In genomic region chr19:46759817-46760333, GRCh38 we compare ENCODE assay signal across 11 cellular contexts. TPM values are rescaled to one million over a fixed set of nuclear protein-coding genes. Genes with fewer than 3 reads are reported as not detected.
DNase-seq lines count a peak whose midpoint lies in the region; TF ChIP-seq lines count a peak whose summit lies in the region.
"Had no signal": no experiment of that assay in that cellular context is flagged by ENCODE, and none has a peak within 500 bp of the region (broad histone marks: within the 10 kb centered on the region; RNA-seq: fewer than 3 reads in every experiment).

No MANE protein-coding gene starts in this region.

- DNase-seq in AG04449 (ENCODE audit: low read depth, low spot score) (peak; percentile 97), HS-5 (ENCODE audit: low read depth) (peak; percentile 65), chondrocyte (ENCODE audit: low spot score) (no peak), mesothelial cell of epicardium (ENCODE audit: low spot score in 2 of 2, unreplicated experiment in 2 of 2) (no peak), dorsolateral prefrontal cortex (no peak), superior temporal gyrus (ENCODE audit: extremely low spot score) (no peak), KG1 (lab: John Stamatoyannopoulos, UW) (no peak)
- no peak for DNase-seq in activated T-cell treated with anti-CD3 and anti-CD28 coated beads, Interleukin-2, amount 50 U/mL, for 24 hours
- DNase-seq: activated naive CD4-positive, alpha-beta T cell treated with Interleukin-2 at 50 U/mL for 16 hours; BE2C had no signal

- H3K4me3 ChIP-seq in AG04449 (ENCODE audit: low read depth, low read length) (no peak overlapping the region), dorsolateral prefrontal cortex (no peak overlapping the region)

- peaks cover 23% of the 10 kb centered on the region for H3K4me1 Mint-ChIP-seq in chondrocyte (ENCODE audit: low read depth)
- H3K4me1 Mint-ChIP-seq in mesothelial cell of epicardium = peaks cover 4% of the 10 kb centered on the region
- peaks cover 6% of the 10 kb centered on the region for H3K4me1 Mint-ChIP-seq in activated T-cell treated with anti-CD3 and anti-CD28 coated beads, Interleukin-2, amount 50 U/mL, for 24 hours (ENCODE audit: low read depth)

- H3K27me3 Mint-ChIP-seq in chondrocyte (ENCODE audit: low read depth) (no peaks in the 10 kb centered on the region), mesothelial cell of epicardium (ENCODE audit: low read depth) (no peaks in the 10 kb centered on the region)
- no peaks in the 10 kb centered on the region for H3K27me3 Mint-ChIP-seq in activated T-cell treated with anti-CD3 and anti-CD28 coated beads, Interleukin-2, amount 50 U/mL, for 24 hours

- no peak overlapping the region for H3K4me3 Mint-ChIP-seq in chondrocyte (ENCODE audit: unreplicated experiment)
- no peak overlapping the region for H3K4me3 Mint-ChIP-seq in mesothelial cell of epicardium
- no peak overlapping the region for H3K4me3 Mint-ChIP-seq in activated T-cell treated with anti-CD3 and anti-CD28 coated beads, Interleukin-2, amount 50 U/mL, for 24 hours

- peak overlapping the region in 16 of 59 donors; percentile 5 to 56 (median 26) for H3K27ac ChIP-seq in dorsolateral prefrontal cortex
- H3K27ac ChIP-seq: HL-60 had no signal

- POLR2A ChIA-PET in AG04449 (lab: Yijun Ruan, JAX) = interaction anchor here (0.7 to 1.9 kb wide), 5 partner anchors 25 to 81 kb away, joined by 3 to 5 read pairs (median 4); partner anchors contain the start of gene SLC1A5

- TF ChIP-seq CTCF in AG04449 (IDR thresholded peaks at IDR 0.05; ENCODE audit: insufficient read depth, low read length, missing control alignments) (no peak), chondrocyte (IDR thresholded peaks at IDR 0.05) (no peak), mesothelial cell of epicardium (IDR thresholded peaks at IDR 0.05; ENCODE audit: unreplicated experiment) (no peak), dorsolateral prefrontal cortex (IDR thresholded peaks at IDR 0.05 in 54 of 56, conservative IDR thresholded peaks at IDR 0.05 in 2 of 56; ENCODE audit: low read depth in 1 of 56, partially characterized antibody in 56 of 56) (no peak)

- intact Hi-C loops in dorsolateral prefrontal cortex (cut with DNase I) = loop anchor here (5.0 to 10.0 kb wide), 4 partner anchors 232 to 365 kb away; no protein-coding TSS in a partner anchor

- H3K9me3 Mint-ChIP-seq in chondrocyte (ENCODE audit: low read depth) (no peaks in the 10 kb centered on the region), mesothelial cell of epicardium (no peaks in the 10 kb centered on the region)
- H3K9me3 Mint-ChIP-seq in activated T-cell treated with anti-CD3 and anti-CD28 coated beads, Interleukin-2, amount 50 U/mL, for 24 hours = no peaks in the 10 kb centered on the region

- H3K27ac Mint-ChIP-seq in chondrocyte (ENCODE audit: unreplicated experiment) (peak overlapping the region; percentile 70), mesothelial cell of epicardium (peak overlapping the region; percentile 28)
- H3K27ac Mint-ChIP-seq in activated T-cell treated with anti-CD3 and anti-CD28 coated beads, Interleukin-2, amount 50 U/mL, for 24 hours = no peak overlapping the region

- H3K36me3 Mint-ChIP-seq in chondrocyte (ENCODE audit: low read depth) = no peaks in the 10 kb centered on the region
- peaks cover 5% of the 10 kb centered on the region for H3K36me3 Mint-ChIP-seq in mesothelial cell of epicardium
- H3K36me3 Mint-ChIP-seq in activated T-cell treated with anti-CD3 and anti-CD28 coated beads, Interleukin-2, amount 50 U/mL, for 24 hours (ENCODE audit: low read depth) = peaks cover 21% of the 10 kb centered on the region

- no peaks in the 10 kb centered on the region for H3K27me3 ChIP-seq in dorsolateral prefrontal cortex
- H3K27me3 ChIP-seq: BE2C had no signal

- CTCF ChIA-PET in AG04449 (lab: Yijun Ruan, JAX) = interaction anchor here (1.3 to 4.6 kb wide), 3 partner anchors 9 to 81 kb away, joined by 3 to 27 read pairs (median 7); no protein-coding TSS in a partner anchor

RNA-seq across cellular contexts. Expression of gene STRN4, which starts 13.6 kb away (rescaled TPM):
- total RNA-seq in chondrocyte (69.8 to 77.3 TPM (median 76.7 TPM) in 3 replicates), mesothelial cell of epicardium (122 to 126 TPM (median 124 TPM) in 3 replicates), dorsolateral prefrontal cortex (100 to 1,000 TPM in 19 of 120 experiments, 10 to 100 TPM in 101; 69.7 to 119 (median 86.8) TPM)

RNA-seq across cellular contexts. Expression of gene FKRP, which starts 14.0 kb away (rescaled TPM):
- total RNA-seq in chondrocyte = 25.2 to 27.7 TPM (median 26.6 TPM) in 3 replicates
- total RNA-seq in mesothelial cell of epicardium = 34.3 to 40.6 TPM (median 37.0 TPM) in 3 replicates
- 10 to 100 TPM; 18.2 to 45.4 (median 30.5) TPM for total RNA-seq in dorsolateral prefrontal cortex

RNA-seq across cellular contexts. Expression of gene SLC1A5, which starts 28.5 kb away (rescaled TPM):
- total RNA-seq in chondrocyte (77.3 to 310 TPM (median 304 TPM) in 3 replicates), mesothelial cell of epicardium (45.3 to 49.3 TPM (median 48.4 TPM) in 3 replicates), dorsolateral prefrontal cortex (10 to 100 TPM in 9 of 120 experiments, 1 to 10 TPM in 110, under 1 TPM in 1; 0.79 to 17.1 (median 4.6) TPM)

RNA-seq across cellular contexts. Expression of gene PRKD2, which starts 43.0 kb away (rescaled TPM):
- total RNA-seq in chondrocyte (21.9 to 31.9 TPM (median 23.3 TPM) in 3 replicates), mesothelial cell of epicardium (73.7 to 75.9 TPM (median 74.7 TPM) in 3 replicates), dorsolateral prefrontal cortex (10 to 100 TPM in 104 of 120 experiments, 1 to 10 TPM in 16; 6.8 to 37.3 (median 13.5) TPM)

Comparison
In these comparisons a context has a peak if more than half of its experiments do, and no peak if none do; other contexts are left out.
1. DNase-seq: peak in AG04449 (single experiment) and HS-5 (single experiment); none in chondrocyte (single experiment), mesothelial cell of epicardium (0 of 2), dorsolateral prefrontal cortex (0 of 10), superior temporal gyrus (single experiment), KG1 (single experiment) and activated T-cell treated with anti-CD3 and anti-CD28 coated beads, Interleukin-2, amount 50 U/mL, for 24 hours (single experiment).